Comparison of ENCODE assay signal across 1 cellular context in the genomic region with DNA sequence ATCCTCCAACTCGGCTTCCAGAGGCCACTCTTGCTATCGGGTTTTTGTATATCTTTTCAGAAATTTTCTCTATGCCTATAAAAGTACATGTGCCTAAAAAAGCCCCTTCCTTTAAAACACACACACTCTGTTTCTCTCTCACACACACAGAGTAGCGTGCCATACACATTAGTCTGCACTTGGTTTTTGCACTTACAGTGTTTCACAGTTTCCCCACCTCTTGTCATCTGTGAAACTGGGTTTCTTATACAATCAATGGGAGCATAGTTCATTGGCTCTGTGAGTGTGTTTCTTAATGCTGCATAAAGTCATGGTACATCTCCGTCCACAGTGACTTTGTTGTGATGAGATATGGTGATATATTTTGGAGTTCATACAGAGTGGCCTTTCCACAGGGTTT.
TF ChIP-seq lines count a peak whose summit lies in the region.

No MANE protein-coding gene starts in this region.

TF ChIP-seq in WTC11, 78 proteins besides CTCF, POLR2A, EP300 and RAD21 (continued from another document):
- TF ChIP-seq, protein P1, sequence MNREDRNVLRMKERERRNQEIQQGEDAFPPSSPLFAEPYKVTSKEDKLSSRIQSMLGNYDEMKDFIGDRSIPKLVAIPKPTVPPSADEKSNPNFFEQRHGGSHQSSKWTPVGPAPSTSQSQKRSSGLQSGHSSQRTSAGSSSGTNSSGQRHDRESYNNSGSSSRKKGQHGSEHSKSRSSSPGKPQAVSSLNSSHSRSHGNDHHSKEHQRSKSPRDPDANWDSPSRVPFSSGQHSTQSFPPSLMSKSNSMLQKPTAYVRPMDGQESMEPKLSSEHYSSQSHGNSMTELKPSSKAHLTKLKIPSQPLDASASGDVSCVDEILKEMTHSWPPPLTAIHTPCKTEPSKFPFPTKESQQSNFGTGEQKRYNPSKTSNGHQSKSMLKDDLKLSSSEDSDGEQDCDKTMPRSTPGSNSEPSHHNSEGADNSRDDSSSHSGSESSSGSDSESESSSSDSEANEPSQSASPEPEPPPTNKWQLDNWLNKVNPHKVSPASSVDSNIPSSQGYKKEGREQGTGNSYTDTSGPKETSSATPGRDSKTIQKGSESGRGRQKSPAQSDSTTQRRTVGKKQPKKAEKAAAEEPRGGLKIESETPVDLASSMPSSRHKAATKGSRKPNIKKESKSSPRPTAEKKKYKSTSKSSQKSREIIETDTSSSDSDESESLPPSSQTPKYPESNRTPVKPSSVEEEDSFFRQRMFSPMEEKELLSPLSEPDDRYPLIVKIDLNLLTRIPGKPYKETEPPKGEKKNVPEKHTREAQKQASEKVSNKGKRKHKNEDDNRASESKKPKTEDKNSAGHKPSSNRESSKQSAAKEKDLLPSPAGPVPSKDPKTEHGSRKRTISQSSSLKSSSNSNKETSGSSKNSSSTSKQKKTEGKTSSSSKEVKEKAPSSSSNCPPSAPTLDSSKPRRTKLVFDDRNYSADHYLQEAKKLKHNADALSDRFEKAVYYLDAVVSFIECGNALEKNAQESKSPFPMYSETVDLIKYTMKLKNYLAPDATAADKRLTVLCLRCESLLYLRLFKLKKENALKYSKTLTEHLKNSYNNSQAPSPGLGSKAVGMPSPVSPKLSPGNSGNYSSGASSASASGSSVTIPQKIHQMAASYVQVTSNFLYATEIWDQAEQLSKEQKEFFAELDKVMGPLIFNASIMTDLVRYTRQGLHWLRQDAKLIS (CRISPR knock-in tag; IDR thresholded peaks at IDR 0.05; ENCODE audit: borderline replicate concordance) = no peak
- TF ChIP-seq ZNF317 (CRISPR knock-in tag; IDR thresholded peaks at IDR 0.05; ENCODE audit: borderline replicate concordance, low read depth) (no peak), GTF2I (CRISPR knock-in tag; conservative IDR thresholded peaks at IDR 0.05) (no peak), TEAD4 (CRISPR knock-in tag; IDR thresholded peaks at IDR 0.05) (no peak), ZNF138 (CRISPR knock-in tag; conservative IDR thresholded peaks at IDR 0.05) (no peak), NR3C1 (CRISPR knock-in tag; conservative IDR thresholded peaks at IDR 0.05; ENCODE audit: low read depth) (no peak)
- TF ChIP-seq, protein P2, sequence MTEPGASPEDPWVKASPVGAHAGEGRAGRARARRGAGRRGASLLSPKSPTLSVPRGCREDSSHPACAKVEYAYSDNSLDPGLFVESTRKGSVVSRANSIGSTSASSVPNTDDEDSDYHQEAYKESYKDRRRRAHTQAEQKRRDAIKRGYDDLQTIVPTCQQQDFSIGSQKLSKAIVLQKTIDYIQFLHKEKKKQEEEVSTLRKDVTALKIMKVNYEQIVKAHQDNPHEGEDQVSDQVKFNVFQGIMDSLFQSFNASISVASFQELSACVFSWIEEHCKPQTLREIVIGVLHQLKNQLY (CRISPR knock-in tag; IDR thresholded peaks at IDR 0.05) = no peak
- TF ChIP-seq, protein P3, sequence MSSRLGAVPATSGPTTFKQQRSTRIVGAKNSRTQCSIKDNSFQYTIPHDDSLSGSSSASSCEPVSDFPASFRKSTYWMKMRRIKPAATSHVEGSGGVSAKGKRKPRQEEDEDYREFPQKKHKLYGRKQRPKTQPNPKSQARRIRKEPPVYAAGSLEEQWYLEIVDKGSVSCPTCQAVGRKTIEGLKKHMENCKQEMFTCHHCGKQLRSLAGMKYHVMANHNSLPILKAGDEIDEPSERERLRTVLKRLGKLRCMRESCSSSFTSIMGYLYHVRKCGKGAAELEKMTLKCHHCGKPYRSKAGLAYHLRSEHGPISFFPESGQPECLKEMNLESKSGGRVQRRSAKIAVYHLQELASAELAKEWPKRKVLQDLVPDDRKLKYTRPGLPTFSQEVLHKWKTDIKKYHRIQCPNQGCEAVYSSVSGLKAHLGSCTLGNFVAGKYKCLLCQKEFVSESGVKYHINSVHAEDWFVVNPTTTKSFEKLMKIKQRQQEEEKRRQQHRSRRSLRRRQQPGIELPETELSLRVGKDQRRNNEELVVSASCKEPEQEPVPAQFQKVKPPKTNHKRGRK (CRISPR knock-in tag; IDR thresholded peaks at IDR 0.05; ENCODE audit: borderline replicate concordance) = no peak
- TF ChIP-seq, protein P4, sequence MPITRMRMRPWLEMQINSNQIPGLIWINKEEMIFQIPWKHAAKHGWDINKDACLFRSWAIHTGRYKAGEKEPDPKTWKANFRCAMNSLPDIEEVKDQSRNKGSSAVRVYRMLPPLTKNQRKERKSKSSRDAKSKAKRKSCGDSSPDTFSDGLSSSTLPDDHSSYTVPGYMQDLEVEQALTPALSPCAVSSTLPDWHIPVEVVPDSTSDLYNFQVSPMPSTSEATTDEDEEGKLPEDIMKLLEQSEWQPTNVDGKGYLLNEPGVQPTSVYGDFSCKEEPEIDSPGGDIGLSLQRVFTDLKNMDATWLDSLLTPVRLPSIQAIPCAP (CRISPR knock-in tag; IDR thresholded peaks at IDR 0.05) = no peak
